Comparison of ENCODE assay signal across 7 cellular contexts in the genomic region with DNA sequence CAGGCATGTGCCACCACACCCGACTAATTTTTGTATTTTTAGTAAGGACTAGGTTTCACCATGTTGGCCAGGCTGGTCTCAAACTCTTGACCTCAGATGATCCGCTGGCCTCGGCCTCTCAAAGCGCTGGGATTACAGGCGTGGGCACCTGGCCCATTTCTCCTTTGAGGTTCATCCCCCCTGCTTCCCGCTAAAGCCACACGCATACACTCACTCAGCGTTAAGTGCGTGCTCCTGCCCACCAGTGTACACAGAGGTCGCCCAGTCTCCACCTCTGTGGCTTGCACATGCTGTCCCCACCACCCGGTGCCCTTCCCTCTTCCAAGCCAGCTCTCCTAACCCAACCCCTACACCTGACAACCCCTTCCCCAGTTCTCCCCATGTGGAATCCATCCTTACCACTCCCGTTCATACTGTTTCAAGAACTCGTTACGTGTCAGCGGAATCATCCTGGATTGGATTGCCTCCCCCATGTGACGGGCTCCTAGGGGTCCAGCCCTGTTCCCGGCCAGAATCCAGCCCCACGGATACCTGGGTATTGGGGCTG. TPM values are rescaled to one million over a fixed set of nuclear protein-coding genes. Genes with fewer than 3 reads are reported as not detected.
A peak's percentile ranks its signal among the peaks of the same experiment; 100 is the strongest.
DNase-seq lines count a peak whose midpoint lies in the region; ATAC-seq and TF ChIP-seq lines count a peak whose summit lies in the region.

No MANE protein-coding gene starts in this region.

- H3F3A ChIP-seq in GM23248 (ENCODE audit: insufficient read depth) = no peaks in the 10 kb centered on the region; the same call in 1 of the 2 replicates

- intact Hi-C loops in spleen (cut with DNase I; ENCODE audit: low total_unique reads) (loop anchor here (5.0 to 10.0 kb wide), 2 partner anchors 158 to 191 kb away; a partner anchor contains a TSS), vagina (cut with DNase I) (no loop called here)

- no peaks in the 10 kb centered on the region for H4K20me1 ChIP-seq in GM23248 (ENCODE audit: insufficient read depth)

- in situ Hi-C loops in GM23248 (cut with MboI) = no loop called here

- H3K36me3 ChIP-seq in GM23248 (ENCODE audit: low read depth) (no peaks in the 10 kb centered on the region), spleen (no peaks in the 10 kb centered on the region), vagina (no peaks in the 10 kb centered on the region), BE2C (no peaks in the 10 kb centered on the region)

- no peak for TF ChIP-seq POLR2A in spleen (IDR thresholded peaks at IDR 0.05)
- no peak for TF ChIP-seq POLR2A in vagina (IDR thresholded peaks at IDR 0.05)

- H3K9ac ChIP-seq in GM23248 = peak overlapping the region; percentile 62

- H3K9me2 ChIP-seq in GM23248 (ENCODE audit: insufficient read depth) = no peaks in the 10 kb centered on the region

- DNase-seq in GM23248 (no peak), fibroblast of pulmonary artery (ENCODE audit: low read depth) (no peak), spleen (peak; percentile 77), epidermal melanocyte (ENCODE audit: insufficient read length, low spot score) (no peak), vagina (ENCODE audit: extremely low spot score in 2 of 2) (no peak), BE2C (no peak)

- H3K79me2 ChIP-seq in GM23248 (ENCODE audit: insufficient read depth) = no peaks in the 10 kb centered on the region

- peak overlapping the region; percentile 91 for H3K4me2 ChIP-seq in GM23248 (ENCODE audit: unreplicated experiment)

- TF ChIP-seq CTCF in fibroblast of pulmonary artery (IDR thresholded peaks at IDR 0.05; ENCODE audit: low read length, missing control alignments) (no peak), spleen (IDR thresholded peaks at IDR 0.05 in 8 of 11, conservative IDR thresholded peaks at IDR 0.05 in 3 of 11) (no peak), vagina (IDR thresholded peaks at IDR 0.05) (no peak), BE2C (IDR thresholded peaks at IDR 0.05; ENCODE audit: low read depth, low read length) (no peak)

- H3K9me3 ChIP-seq in GM23248 (ENCODE audit: low read depth) (no peaks in the 10 kb centered on the region), spleen (peaks cover 0 to 16% (median 13%) of the 10 kb centered on the region in 8 donors), vagina (peaks cover 12% of the 10 kb centered on the region), BE2C (peaks cover 10% of the 10 kb centered on the region)

- H3K27ac ChIP-seq in GM23248 (no peak overlapping the region), spleen (peak overlapping the region; percentile 72 to 92 (median 82)), vagina (no peak overlapping the region)

- 39 to 41% methylated on average over 18 of the region's 18 CpGs for WGBS in GM23248 (ENCODE audit: low coverage in 1 of 2, low lambda C conversion rate in 2 of 2, missing lambda C conversion rate in 2 of 2), 2 experiments
- WGBS in spleen, 5 donors = 37 to 52% (median 43%) methylated on average over 18 of the region's 18 CpGs

- H3K4me1 ChIP-seq in GM23248 (ENCODE audit: insufficient read depth) = no peaks in the 10 kb centered on the region
- H3K4me1 ChIP-seq in spleen = peaks cover 7 to 52% (median 37%) of the 10 kb centered on the region in 6 donors
- H3K4me1 ChIP-seq in vagina = no peaks in the 10 kb centered on the region
- no peaks in the 10 kb centered on the region for H3K4me1 ChIP-seq in BE2C

- peak overlapping the region; percentile 72 for H3K4me3 ChIP-seq in GM23248
- peak overlapping the region; percentile 49 for H3K4me3 ChIP-seq in fibroblast of pulmonary artery (replicated peaks; ENCODE audit: low read depth, low read length)
- peak overlapping the region in 6 of 8 donors; percentile 41 to 68 (median 48) for H3K4me3 ChIP-seq in spleen
- H3K4me3 ChIP-seq in vagina = no peak overlapping the region
- no peak overlapping the region for H3K4me3 ChIP-seq in BE2C (ENCODE audit: low read depth, low read length)

- peak overlapping the region; percentile 87 for H2AFZ ChIP-seq in GM23248

- peak; percentile 24 for ATAC-seq in SK-N-SH treated with all-trans-retinoic acid at 6 μM for 48 hours

- no peaks in the 10 kb centered on the region for H3K27me3 ChIP-seq in GM23248 (replicated peaks; ENCODE audit: insufficient read depth)
- H3K27me3 ChIP-seq in spleen (replicated peaks in 1 of 7) = peaks cover 0 to 8% (median 0%) of the 10 kb centered on the region in 7 donors
- no peaks in the 10 kb centered on the region for H3K27me3 ChIP-seq in vagina
- no peaks in the 10 kb centered on the region for H3K27me3 ChIP-seq in BE2C

TF ChIP-seq in SK-N-SH treated with all-trans-retinoic acid at 6 μM for 48 hours, 23 proteins besides CTCF, POLR2A, EP300 and RAD21:
- TF ChIP-seq ARNTL (CRISPR knock-in tag; IDR thresholded peaks at IDR 0.05; ENCODE audit: borderline replicate concordance, low read depth) = no peak
- TF ChIP-seq PPARA (CRISPR knock-in tag; IDR thresholded peaks at IDR 0.05; ENCODE audit: borderline replicate concordance) = no peak
- TF ChIP-seq, protein P1, sequence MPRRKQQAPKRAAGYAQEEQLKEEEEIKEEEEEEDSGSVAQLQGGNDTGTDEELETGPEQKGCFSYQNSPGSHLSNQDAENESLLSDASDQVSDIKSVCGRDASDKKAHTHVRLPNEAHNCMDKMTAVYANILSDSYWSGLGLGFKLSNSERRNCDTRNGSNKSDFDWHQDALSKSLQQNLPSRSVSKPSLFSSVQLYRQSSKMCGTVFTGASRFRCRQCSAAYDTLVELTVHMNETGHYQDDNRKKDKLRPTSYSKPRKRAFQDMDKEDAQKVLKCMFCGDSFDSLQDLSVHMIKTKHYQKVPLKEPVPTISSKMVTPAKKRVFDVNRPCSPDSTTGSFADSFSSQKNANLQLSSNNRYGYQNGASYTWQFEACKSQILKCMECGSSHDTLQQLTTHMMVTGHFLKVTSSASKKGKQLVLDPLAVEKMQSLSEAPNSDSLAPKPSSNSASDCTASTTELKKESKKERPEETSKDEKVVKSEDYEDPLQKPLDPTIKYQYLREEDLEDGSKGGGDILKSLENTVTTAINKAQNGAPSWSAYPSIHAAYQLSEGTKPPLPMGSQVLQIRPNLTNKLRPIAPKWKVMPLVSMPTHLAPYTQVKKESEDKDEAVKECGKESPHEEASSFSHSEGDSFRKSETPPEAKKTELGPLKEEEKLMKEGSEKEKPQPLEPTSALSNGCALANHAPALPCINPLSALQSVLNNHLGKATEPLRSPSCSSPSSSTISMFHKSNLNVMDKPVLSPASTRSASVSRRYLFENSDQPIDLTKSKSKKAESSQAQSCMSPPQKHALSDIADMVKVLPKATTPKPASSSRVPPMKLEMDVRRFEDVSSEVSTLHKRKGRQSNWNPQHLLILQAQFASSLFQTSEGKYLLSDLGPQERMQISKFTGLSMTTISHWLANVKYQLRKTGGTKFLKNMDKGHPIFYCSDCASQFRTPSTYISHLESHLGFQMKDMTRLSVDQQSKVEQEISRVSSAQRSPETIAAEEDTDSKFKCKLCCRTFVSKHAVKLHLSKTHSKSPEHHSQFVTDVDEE (CRISPR knock-in tag; IDR thresholded peaks at IDR 0.05) = no peak
- no peak for TF ChIP-seq ZNF70 (CRISPR knock-in tag; IDR thresholded peaks at IDR 0.05)
- TF ChIP-seq GLIS3 (CRISPR knock-in tag; IDR thresholded peaks at IDR 0.05) = no peak
- TF ChIP-seq ESRRG (CRISPR knock-in tag; IDR thresholded peaks at IDR 0.05) = no peak
- TF ChIP-seq OSR1 (CRISPR knock-in tag; IDR thresholded peaks at IDR 0.05) = no peak
- TF ChIP-seq TCF4 (CRISPR knock-in tag; IDR thresholded peaks at IDR 0.05; ENCODE audit: borderline replicate concordance) = no peak
- no peak for TF ChIP-seq BACH2 (CRISPR knock-in tag; IDR thresholded peaks at IDR 0.05; ENCODE audit: borderline replicate concordance)
- TF ChIP-seq, protein P2, sequence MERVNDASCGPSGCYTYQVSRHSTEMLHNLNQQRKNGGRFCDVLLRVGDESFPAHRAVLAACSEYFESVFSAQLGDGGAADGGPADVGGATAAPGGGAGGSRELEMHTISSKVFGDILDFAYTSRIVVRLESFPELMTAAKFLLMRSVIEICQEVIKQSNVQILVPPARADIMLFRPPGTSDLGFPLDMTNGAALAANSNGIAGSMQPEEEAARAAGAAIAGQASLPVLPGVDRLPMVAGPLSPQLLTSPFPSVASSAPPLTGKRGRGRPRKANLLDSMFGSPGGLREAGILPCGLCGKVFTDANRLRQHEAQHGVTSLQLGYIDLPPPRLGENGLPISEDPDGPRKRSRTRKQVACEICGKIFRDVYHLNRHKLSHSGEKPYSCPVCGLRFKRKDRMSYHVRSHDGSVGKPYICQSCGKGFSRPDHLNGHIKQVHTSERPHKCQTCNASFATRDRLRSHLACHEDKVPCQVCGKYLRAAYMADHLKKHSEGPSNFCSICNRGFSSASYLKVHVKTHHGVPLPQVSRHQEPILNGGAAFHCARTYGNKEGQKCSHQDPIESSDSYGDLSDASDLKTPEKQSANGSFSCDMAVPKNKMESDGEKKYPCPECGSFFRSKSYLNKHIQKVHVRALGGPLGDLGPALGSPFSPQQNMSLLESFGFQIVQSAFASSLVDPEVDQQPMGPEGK (CRISPR knock-in tag; IDR thresholded peaks at IDR 0.05; ENCODE audit: borderline replicate concordance) = no peak
- TF ChIP-seq TOX (CRISPR knock-in tag; IDR thresholded peaks at IDR 0.05; ENCODE audit: borderline replicate concordance) = no peak
- no peak for TF ChIP-seq CSDC2 (CRISPR knock-in tag; IDR thresholded peaks at IDR 0.05)
- no peak for TF ChIP-seq ZFP3 (CRISPR knock-in tag; IDR thresholded peaks at IDR 0.05)
TF ChIP-seq in SK-N-SH treated with all-trans-retinoic acid at 6 μM for 48 hours: peak in this region for 0.

RNA-seq across cellular contexts. Expression of a gene that starts 15.7 kb away (rescaled TPM):
- total RNA-seq in GM23248 (2014; rRNA removed; shearing (Covaris generic)) = not detected in 2 replicates
- polyA plus RNA-seq in GM23248 (2016; fragmentation: Nextera tagmentation; extraction: Ambion mirVana) (not detected in 2 replicates), spleen (10 to 100 TPM; 35.3 to 58.1 (median 53.6) TPM)
- total RNA-seq in spleen (100 to 1,000 TPM in 6 of 7 donors, 10 to 100 TPM in 1; 97.5 to 238 (median 118) TPM), vagina (16.2 TPM)
- 0.99 TPM for polyA plus RNA-seq in BE2C (2012; ENCODE audit: insufficient read depth, insufficient read length, low read depth)

RNA-seq across cellular contexts. Expression of a gene that starts 22.6 kb away (rescaled TPM):
- total RNA-seq in GM23248 (2014; rRNA removed; shearing (Covaris generic)) = 32.8 and 35.1 TPM in 2 replicates
- polyA plus RNA-seq in GM23248 (2016; fragmentation: Nextera tagmentation; extraction: Ambion mirVana) (34.9 and 36.3 TPM in 2 replicates), spleen (100 to 1,000 TPM; 389 to 421 (median 410) TPM)
- total RNA-seq in spleen (100 to 1,000 TPM; 270 to 493 (median 363) TPM), vagina (15.7 TPM)
- 9.8 TPM for polyA plus RNA-seq in BE2C (2012; ENCODE audit: insufficient read depth, insufficient read length, low read depth)

RNA-seq across cellular contexts. Expression of a gene that starts 54.4 kb away (rescaled TPM):
- total RNA-seq in GM23248 (2014; rRNA removed; shearing (Covaris generic)) = not detected in 2 replicates
- polyA plus RNA-seq in GM23248 (2016; fragmentation: Nextera tagmentation; extraction: Ambion mirVana) = not detected in 2 replicates
- total RNA-seq in spleen = 1 to 10 TPM in 3 of 7 donors, under 1 TPM in 4; 0.56 to 2.0 (median 0.95) TPM
- 1 to 10 TPM; 1.2 to 2.0 (median 1.5) TPM for polyA plus RNA-seq in spleen
- not detected for total RNA-seq in vagina
- 1.7 TPM for polyA plus RNA-seq in BE2C (2012; ENCODE audit: insufficient read depth, insufficient read length, low read depth)

Comparison
In these comparisons a context has a peak if more than half of its experiments do, and no peak if none do; other contexts are left out.
1. H3K27ac ChIP-seq: peak in spleen (8 of 8); none in GM23248 (single experiment) and vagina (single experiment).
2. H3K4me3 ChIP-seq: peak in GM23248 (single experiment), fibroblast of pulmonary artery (single experiment) and spleen (6 of 8); none in vagina (0 of 2) and BE2C (single experiment).
3. RNA of a gene that starts 15.7 kb away (total RNA-seq): 97.5 to 238 TPM in spleen and 16.2 TPM in vagina (single experiment); not detected in GM23248; every median in the first group is over 10 times any median in the second.